9 cellular contexts compared by ENCODE assay signal in the genomic region with DNA sequence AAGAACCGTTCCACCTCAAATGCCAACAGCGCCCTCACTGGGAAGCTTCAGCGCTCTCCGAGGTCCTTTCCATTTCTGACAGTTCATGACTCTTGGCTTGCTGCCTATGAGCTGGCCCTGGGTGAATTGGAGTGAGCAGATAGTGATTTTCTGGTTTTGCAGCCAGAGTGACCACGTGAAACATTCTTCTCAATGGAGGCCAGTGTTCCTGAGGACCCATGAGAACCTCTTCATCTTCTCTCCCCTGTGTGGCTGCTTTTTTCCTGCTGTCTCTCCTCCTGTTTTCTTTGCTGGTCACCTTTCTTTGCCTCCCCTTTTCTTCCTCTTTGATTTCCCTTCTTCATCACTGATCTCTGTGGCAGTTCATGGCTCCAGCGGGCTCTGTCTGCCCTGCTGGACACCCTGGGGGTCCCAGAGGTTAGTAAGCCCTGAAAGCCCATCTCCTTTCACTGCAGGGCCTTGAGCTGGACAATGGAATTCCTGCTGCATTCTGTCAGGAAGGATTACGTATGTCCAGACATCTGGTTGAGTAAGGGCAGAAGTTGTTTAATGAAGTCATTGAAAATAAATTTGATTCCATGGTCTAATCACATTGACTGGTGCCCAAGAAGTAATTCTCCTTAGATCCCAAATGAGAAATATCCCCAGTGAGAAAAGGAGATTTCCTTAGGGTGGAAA. TPM values are rescaled to one million over a fixed set of nuclear protein-coding genes. Genes with fewer than 3 reads are reported as not detected.
DNase-seq lines count a peak whose midpoint lies in the region; ATAC-seq, FAIRE-seq and TF ChIP-seq lines count a peak whose summit lies in the region.
"Had no signal": no experiment of that assay in that cellular context is flagged by ENCODE, and none has a peak within 500 bp of the region (broad histone marks: within the 10 kb centered on the region; RNA-seq: fewer than 3 reads in every experiment).

No MANE protein-coding gene starts in this region.

- H3K4me2 ChIP-seq in GM23248 (ENCODE audit: unreplicated experiment) (no peak overlapping the region), GM12878 (ENCODE audit: control insufficient read depth, insufficient read depth) (peak overlapping the region; percentile 66), mammary epithelial cell (ENCODE audit: insufficient read depth, low read depth, low read length) (no peak overlapping the region)

- no peak for TF ChIP-seq EP300 in GM12878 (IDR thresholded peaks at IDR 0.05; ENCODE audit: borderline replicate concordance in 1 of 2, control insufficient read depth in 1 of 2, low read depth in 2 of 2, low read length in 2 of 2)

- in situ Hi-C loops in GM23248 (cut with MboI) = loop anchor here (25.0 kb wide), 3 partner anchors 318 to 893 kb away; no protein-coding TSS in a partner anchor
- in situ Hi-C loops in GM12878 (cut with MboI) = no loop called here
- in situ Hi-C loops in mammary epithelial cell (cut with MboI; ENCODE audit: low sequenced_read_pairs in 2 of 2) = loop anchor here (25.0 kb wide), 4 partner anchors 168 to 518 kb away; no protein-coding TSS in a partner anchor

- CTCF ChIA-PET in GM12878 (lab: Yijun Ruan, JAX) (interaction anchor here (0.5 to 8.0 kb wide), 15 partner anchors 14 to 282 kb away, joined by 3 to 61 read pairs (median 6); partner anchors contain the start of gene VASH2), mammary epithelial cell (lab: Charles Lee; ENCODE audit: low non-redundant PET) (no interaction called here)

- intact Hi-C loops in GM12878 (cut with micrococcal nuclease; ENCODE audit: unreplicated experiment) (no loop called here), mammary epithelial cell (cut with micrococcal nuclease) (no loop called here)

- DNase-seq in AG08396 (ENCODE audit: low spot score) (peak; percentile 29), GM23248 (peak; percentile 48), GM12878 (ENCODE audit: low read depth, low spot score) (no peak), iris pigment epithelial cell (ENCODE audit: low read depth) (peak; percentile 78), NCI-H187 treated with DMSO at 0.1 percent for 48 hours (lab: John Stamatoyannopoulos, UW) (no peak), mammary epithelial cell (no peak)
- no peak for DNase-seq in activated naive CD4-positive, alpha-beta T cell treated with anti-CD3 and anti-CD28 coated beads, Interleukin-2, amount 50 U/mL, for 16 hours
- DNase-seq in effector memory CD4-positive, alpha-beta T cell = no peak

- peak; percentile 1 for ATAC-seq in GM12878
- ATAC-seq: CD8-positive, alpha-beta T cell had no signal

- TF ChIP-seq RAD21 in GM12878 (IDR thresholded peaks at IDR 0.05; ENCODE audit: insufficient read depth, low read depth, low read length) = peak; percentile 9; the same call in 1 of the 2 replicates

- TF ChIP-seq CTCF in GM12878 (IDR thresholded peaks at IDR 0.05 in 2 of 3, conservative IDR thresholded peaks at IDR 0.05 in 1 of 3; ENCODE audit: control insufficient read depth in 2 of 3, extremely low read depth in 1 of 3, insufficient read depth in 1 of 3, low read depth in 3 of 3, low read length in 3 of 3) = peak; percentile 15 to 31 (median 20); a peak in 3 of 6 replicates
- TF ChIP-seq CTCF in mammary epithelial cell (conservative IDR thresholded peaks at IDR 0.05 in 1 of 2, IDR thresholded peaks at IDR 0.05 in 1 of 2; ENCODE audit: extremely low read depth in 1 of 2, insufficient read depth in 1 of 2, low read depth in 1 of 2, low read length in 2 of 2) = no peak

- SMC1A ChIA-PET in GM12878 (lab: Charles Lee; ENCODE audit: uncharacterized antibody, unreplicated experiment) = interaction anchor here (0.6 to 7.8 kb wide), 22 partner anchors 10 to 290 kb away, joined by 3 to 86 read pairs (median 4); partner anchors contain the start of gene VASH2

- no peak for FAIRE-seq in GM12878 (lab: Jason Lieb, UNC)

- H4K20me1 ChIP-seq in GM23248 (ENCODE audit: insufficient read depth) (no peaks in the 10 kb centered on the region), GM12878 (ENCODE audit: control insufficient read depth, insufficient read depth) (no peaks in the 10 kb centered on the region), mammary epithelial cell (ENCODE audit: insufficient read depth, low read length) (no peaks in the 10 kb centered on the region)

- dilution Hi-C loops in mammary epithelial cell (cut with HindIII; ENCODE audit: low sequenced_read_pairs) = loop anchor here (5.0 to 25.0 kb wide), 3 partner anchors 37 to 518 kb away; partner anchors contain the start of gene ANGEL2

- RAD21 ChIA-PET in GM12878 (lab: Charles Lee; ENCODE audit: unreplicated experiment) = interaction anchor here (0.7 to 7.3 kb wide), 18 partner anchors 8 to 503 kb away, joined by 3 to 73 read pairs (median 5); partner anchors contain the start of genes FLVCR1, NSL1 and TATDN3

- BruUV-seq in GM12878 (replicated peaks; lab: Mats Ljungman, UMichigan) (no TSS peak), mammary epithelial cell (replicated peaks; lab: Mats Ljungman, UMichigan) (no TSS peak)

- POLR2A ChIA-PET in GM12878 (lab: Charles Lee) = interaction anchor here (0.6 to 6.1 kb wide), 10 partner anchors 8 to 189 kb away, joined by 3 to 71 read pairs (median 4); partner anchors contain the start of genes FLVCR1, NSL1, TATDN3 and VASH2

- H3K27me3 ChIP-seq in GM23248 (replicated peaks; ENCODE audit: insufficient read depth) (peaks cover 9% of the 10 kb centered on the region; the same call in 1 of the 2 replicates), GM12878 (replicated peaks in 1 of 2; ENCODE audit: control insufficient read depth in 2 of 2, insufficient read depth in 2 of 2, low read length in 1 of 2) (no peaks in the 10 kb centered on the region), mammary epithelial cell (ENCODE audit: insufficient read depth, low read length) (no peaks in the 10 kb centered on the region)
- H3K27me3 ChIP-seq in effector memory CD4-positive, alpha-beta T cell (replicated peaks; ENCODE audit: control insufficient read depth, insufficient read depth, low read length, poor library complexity, severe bottlenecking) = no peaks in the 10 kb centered on the region

- H3F3A ChIP-seq in GM23248 (ENCODE audit: insufficient read depth) = no peaks in the 10 kb centered on the region

- H3K9ac ChIP-seq in GM23248 = no peak overlapping the region
- H3K9ac ChIP-seq in GM12878 (ENCODE audit: control insufficient read depth, insufficient read depth, low read length) = peak overlapping the region; percentile 41; the same call in 1 of the 2 replicates
- H3K9ac ChIP-seq in mammary epithelial cell (ENCODE audit: insufficient read depth, low read length) = no peak overlapping the region

- no peak overlapping the region for H3K4me3 ChIP-seq in GM23248
- H3K4me3 ChIP-seq in GM12878 = no peak overlapping the region
- no peak overlapping the region for H3K4me3 ChIP-seq in effector memory CD4-positive, alpha-beta T cell (ENCODE audit: insufficient read depth, low read depth, low read length, poor library complexity, severe bottlenecking)
- no peak overlapping the region for H3K4me3 ChIP-seq in mammary epithelial cell (replicated peaks in 1 of 3; ENCODE audit: insufficient read depth in 1 of 3, low read depth in 2 of 3, low read length in 3 of 3)

- no peak overlapping the region for H3K27ac ChIP-seq in GM23248
- peak overlapping the region; percentile 93 for H3K27ac ChIP-seq in GM12878 (ENCODE audit: control insufficient read depth, insufficient read depth)
- H3K27ac ChIP-seq in effector memory CD4-positive, alpha-beta T cell (ENCODE audit: insufficient read depth, low read length, poor library complexity, severe bottlenecking) = no peak overlapping the region
- H3K27ac ChIP-seq in mammary epithelial cell (ENCODE audit: insufficient read depth, low read depth, low read length) = no peak overlapping the region

- H3K36me3 ChIP-seq in GM23248 (ENCODE audit: low read depth) = no peaks in the 10 kb centered on the region
- peaks cover 2 to 7% of the 10 kb centered on the region in 2 experiments for H3K36me3 ChIP-seq in GM12878 (ENCODE audit: control insufficient read depth in 2 of 2, insufficient read depth in 2 of 2, low read length in 1 of 2)
- no peaks in the 10 kb centered on the region for H3K36me3 ChIP-seq in effector memory CD4-positive, alpha-beta T cell (ENCODE audit: control insufficient read depth, insufficient read depth, low read length)
- H3K36me3 ChIP-seq in mammary epithelial cell (ENCODE audit: insufficient read depth, low read length) = no peaks in the 10 kb centered on the region

- H2AFZ ChIP-seq in GM23248 (no peak overlapping the region), GM12878 (ENCODE audit: control insufficient read depth, low read depth, low read length) (no peak overlapping the region; the same call in 1 of the 2 replicates), mammary epithelial cell (ENCODE audit: low read depth, low read length) (no peak overlapping the region)

- H3K79me2 ChIP-seq in GM23248 (ENCODE audit: insufficient read depth) (no peaks in the 10 kb centered on the region), GM12878 (ENCODE audit: control insufficient read depth, insufficient read depth, low read length) (peaks cover 4% of the 10 kb centered on the region; the same call in 1 of the 2 replicates), mammary epithelial cell (ENCODE audit: insufficient read depth, low read length) (no peaks in the 10 kb centered on the region)

- H3K9me2 ChIP-seq in GM23248 (ENCODE audit: insufficient read depth) = no peaks in the 10 kb centered on the region

- WGBS in GM23248 (ENCODE audit: low coverage in 1 of 2, low lambda C conversion rate in 2 of 2, missing lambda C conversion rate in 2 of 2), 2 experiments = 68 to 74% methylated on average over 7 of the region's 7 CpGs
- 78% methylated on average over 7 of the region's 7 CpGs for WGBS in GM12878 (ENCODE audit: insufficient coverage, insufficient replicate concordance, low lambda C conversion rate, missing lambda C conversion rate)
- 50% methylated on average over 7 of the region's 7 CpGs for WGBS in mammary epithelial cell (ENCODE audit: low coverage, missing lambda C conversion rate)

- H3K4me1 ChIP-seq in GM23248 (ENCODE audit: insufficient read depth) = no peaks in the 10 kb centered on the region
- H3K4me1 ChIP-seq in GM12878 (ENCODE audit: control insufficient read depth, insufficient read depth, low read length) = peaks cover 56% of the 10 kb centered on the region
- no peaks in the 10 kb centered on the region for H3K4me1 ChIP-seq in effector memory CD4-positive, alpha-beta T cell (ENCODE audit: control insufficient read depth, insufficient read depth, low read length, poor library complexity, severe bottlenecking)
- H3K4me1 ChIP-seq in mammary epithelial cell (ENCODE audit: insufficient read depth, low read length) = no peaks in the 10 kb centered on the region

- TF ChIP-seq POLR2A in GM12878 (IDR thresholded peaks at IDR 0.05; ENCODE audit: low read depth, low read length) = no peak

- H3K9me3 ChIP-seq in GM23248 (ENCODE audit: low read depth) (no peaks in the 10 kb centered on the region), GM12878 (replicated peaks; ENCODE audit: control insufficient read depth, insufficient read depth, low read length) (no peaks in the 10 kb centered on the region), mammary epithelial cell (replicated peaks; ENCODE audit: insufficient read depth, low read length) (no peaks in the 10 kb centered on the region)
- no peaks in the 10 kb centered on the region for H3K9me3 ChIP-seq in effector memory CD4-positive, alpha-beta T cell (ENCODE audit: control insufficient read depth, low read length)

RNA-seq across cellular contexts. Expression of gene VASH2, which starts 29.9 kb away (rescaled TPM):
- total RNA-seq in GM23248 (2014; rRNA removed; shearing (Covaris generic)) = not detected in 2 replicates
- polyA plus RNA-seq in GM23248 (2016; fragmentation: Nextera tagmentation; extraction: Ambion mirVana) (0.06 and 0.19 TPM in 2 replicates), GM12878 (2011; rRNA removed) (29.4 and 35.7 TPM in 2 replicates), GM12878 (2014; fragmentation: Illumina TruSeq; extraction: Trizol) (25.9 and 35.2 TPM in 2 replicates), GM12878 (2014; fragmentation: Nextera tagmentation; extraction: Ambion mirVana) (1 to 10 TPM; 5.4 to 6.5 TPM), GM12878 (2014; rRNA removed) (23.8 and 25.1 TPM in 2 replicates), GM12878 (2016; fragmentation: Nextera tagmentation; extraction: Ambion mirVana) (10 to 100 TPM; 17.2 to 25.5 TPM), mammary epithelial cell (0.17 TPM)
- total RNA-seq in GM12878 (2013; cell fraction: nucleolus; rRNA removed) = 253 and 276 TPM in 2 replicates
- total RNA-seq in GM12878 (2014; rRNA removed) (16.4 and 18.7 TPM in 2 replicates), GM12878 (2014; rRNA removed; fragmentation: Illumina TruSeq; extraction: Trizol) (19.6 and 20.6 TPM in 2 replicates), GM12878 (2021) (29.2 and 29.7 TPM in 2 replicates), mammary epithelial cell (under 1 TPM in 1 of 2 donors, not detected in 1; 0.68 TPM)
- polyA plus RNA-seq in GM12878 (2011; ENCODE audit: low read depth) = 5.9 TPM
- 17.6 and 21.4 TPM in 2 replicates for polyA plus RNA-seq in GM12878 (2011; cell fraction: cytosol; rRNA removed)
- 41.2 and 43.5 TPM in 2 replicates for polyA plus RNA-seq in GM12878 (2011; cell fraction: nucleus; rRNA removed)
- polyA plus RNA-seq in GM12878 (2012) = 11.7 and 14.9 TPM in 2 replicates
- 41.6 and 44.3 TPM in 2 replicates for polyA minus RNA-seq in GM12878 (2011; rRNA and poly(A)+ RNA removed)
- 10.4 and 15.6 TPM in 2 replicates for polyA minus RNA-seq in GM12878 (2011; cell fraction: cytosol; rRNA and poly(A)+ RNA removed)
- polyA minus RNA-seq in GM12878 (2011; cell fraction: nucleus; rRNA and poly(A)+ RNA removed) = 21.4 and 39.5 TPM in 2 replicates
- polyA minus RNA-seq in mammary epithelial cell = not detected
- total RNA-seq: CD8-positive, alpha-beta T cell had no signal

RNA-seq across cellular contexts. Expression of gene ANGEL2, which starts 35.4 kb away (rescaled TPM):
- 28.5 and 39.2 TPM in 2 replicates for total RNA-seq in GM23248 (2014; rRNA removed; shearing (Covaris generic))
- polyA plus RNA-seq in GM23248 (2016; fragmentation: Nextera tagmentation; extraction: Ambion mirVana) (19.7 and 22.5 TPM in 2 replicates), GM12878 (2011; rRNA removed) (31.3 and 41.4 TPM in 2 replicates), GM12878 (2014; fragmentation: Illumina TruSeq; extraction: Trizol) (25.0 and 29.8 TPM in 2 replicates), GM12878 (2014; fragmentation: Nextera tagmentation; extraction: Ambion mirVana) (10 to 100 TPM in 1 of 2 experiments, 1 to 10 TPM in 1; 6.3 to 13.6 TPM), GM12878 (2014; rRNA removed) (28.0 and 33.2 TPM in 2 replicates), GM12878 (2016; fragmentation: Nextera tagmentation; extraction: Ambion mirVana) (10 to 100 TPM; 29.9 to 31.9 TPM), mammary epithelial cell (13.0 TPM)
- 158 and 182 TPM in 2 replicates for total RNA-seq in GM12878 (2013; cell fraction: nucleolus; rRNA removed)
- total RNA-seq in GM12878 (2014; rRNA removed) (53.2 and 53.9 TPM in 2 replicates), GM12878 (2014; rRNA removed; fragmentation: Illumina TruSeq; extraction: Trizol) (37.0 and 38.7 TPM in 2 replicates), GM12878 (2021) (27.7 and 30.0 TPM in 2 replicates), mammary epithelial cell (10 to 100 TPM; 28.5 to 38.3 TPM)
- polyA plus RNA-seq in GM12878 (2011; ENCODE audit: low read depth) = 21.7 TPM
- 14.9 and 16.3 TPM in 2 replicates for polyA plus RNA-seq in GM12878 (2011; cell fraction: cytosol; rRNA removed)
- 29.5 and 30.7 TPM in 2 replicates for polyA plus RNA-seq in GM12878 (2011; cell fraction: nucleus; rRNA removed)
- 17.5 and 19.7 TPM in 2 replicates for polyA plus RNA-seq in GM12878 (2012)
- polyA minus RNA-seq in GM12878 (2011; rRNA and poly(A)+ RNA removed) = 35.1 and 39.8 TPM in 2 replicates
- polyA minus RNA-seq in GM12878 (2011; cell fraction: cytosol; rRNA and poly(A)+ RNA removed) = 17.1 and 18.2 TPM in 2 replicates
- polyA minus RNA-seq in GM12878 (2011; cell fraction: nucleus; rRNA and poly(A)+ RNA removed) = 32.4 and 42.4 TPM in 2 replicates
- polyA minus RNA-seq in mammary epithelial cell = 22.2 TPM

Comparison
In these comparisons a context has a peak if more than half of its experiments do, and no peak if none do; other contexts are left out.
1. DNase-seq: peak in AG08396 (single experiment), GM23248 (single experiment) and iris pigment epithelial cell (single experiment); none in GM12878 (single experiment), NCI-H187 treated with DMSO at 0.1 percent for 48 hours (single experiment), activated naive CD4-positive, alpha-beta T cell treated with anti-CD3 and anti-CD28 coated beads, Interleukin-2, amount 50 U/mL, for 16 hours (single experiment), effector memory CD4-positive, alpha-beta T cell (0 of 3) and mammary epithelial cell (single experiment).
2. CTCF ChIP-seq: peak in GM12878 (3 of 3); none in mammary epithelial cell (0 of 2).
3. RNA of gene VASH2, which starts 29.9 kb away (total RNA-seq): 16.4 to 276 TPM in GM12878; 0.68 TPM in mammary epithelial cell and not detected in GM23248; every median in the first group is over 10 times any median in the second.